In genomic region chr15:49624046-49624445, GRCh38 we compare ENCODE assay signal across 18 cellular contexts. TPM values are rescaled to one million over a fixed set of nuclear protein-coding genes. Genes with fewer than 3 reads are reported as not detected.
DNase-seq lines count a peak whose midpoint lies in the region; ATAC-seq and TF ChIP-seq lines count a peak whose summit lies in the region.
"Had no signal": no experiment of that assay in that cellular context is flagged by ENCODE, and none has a peak within 500 bp of the region (broad histone marks: within the 10 kb centered on the region; RNA-seq: fewer than 3 reads in every experiment).

No MANE protein-coding gene starts in this region.

- peaks cover 6% of the 10 kb centered on the region for H3K9me3 ChIP-seq in A673 (ENCODE audit: low read depth, low read length, poor library complexity, severe bottlenecking)
- H3K9me3 ChIP-seq in aorta (ENCODE audit: control insufficient read depth, low read length) = peaks cover 2% of the 10 kb centered on the region
- H3K9me3 ChIP-seq: body of pancreas had no signal

- H3K27ac ChIP-seq in A673 (ENCODE audit: low read depth, low read length, poor library complexity, severe bottlenecking) (no peak overlapping the region), aorta (ENCODE audit: low read depth in 1 of 2, low read length in 2 of 2) (no peak overlapping the region)
- H3K27ac ChIP-seq: BLaER1 treated with 17β-estradiol and CSF1 and Interleukin-3, amounts not matched to agents 10 nM and 100 nM; body of pancreas had no signal

- peaks cover 10% of the 10 kb centered on the region for H3K9me3 Mint-ChIP-seq in activated T-helper 2 cell treated with anti-CD3 and anti-CD28 coated beads, Interferon-gamma antibody, Interleukin-2, Interleukin-4, amounts not matched to agents 10 μg/mL and 5 μg/mL and 100 μg/mL, durations not matched to agents 14 hours and 24 hours and 36 hours
- peaks cover 0 to 2% of the 10 kb centered on the region in 2 donors for H3K9me3 Mint-ChIP-seq in effector memory CD8-positive, alpha-beta T cell

- peak overlapping the region; percentile 19 for H3K4me3 Mint-ChIP-seq in activated T-helper 2 cell treated with anti-CD3 and anti-CD28 coated beads, Interferon-gamma antibody, Interleukin-2, Interleukin-4, amounts not matched to agents 10 μg/mL and 5 μg/mL and 100 μg/mL, durations not matched to agents 14 hours and 24 hours and 36 hours (ENCODE audit: low read depth)
- no peak overlapping the region for H3K4me3 Mint-ChIP-seq in effector memory CD8-positive, alpha-beta T cell

- no peak for ATAC-seq in effector memory CD8-positive, alpha-beta T cell (replicated peaks)
- ATAC-seq in GM21390 (IDR thresholded peaks at IDR 0.05; ENCODE audit: unreplicated experiment) = no peak
- ATAC-seq in aorta (ENCODE audit: low FRiP score) = no peak
- ATAC-seq: activated T-cell treated with anti-CD3 and anti-CD28 coated beads, Interleukin-2, amount 50 U/mL, for 72 hours; body of pancreas; mucosa of descending colon; Panc1; T-cell had no signal

- peaks cover 17% of the 10 kb centered on the region for H3K36me3 ChIP-seq in A673 (ENCODE audit: insufficient read depth, low read length, poor library complexity, severe bottlenecking)
- H3K36me3 ChIP-seq in aorta (ENCODE audit: control insufficient read depth in 1 of 2, insufficient read depth in 2 of 2, low read length in 1 of 2) = peaks cover 0 to 2% of the 10 kb centered on the region in 2 donors

- intact Hi-C loops in A673 (cut with micrococcal nuclease; ENCODE audit: unreplicated experiment) (loop anchor here (10.0 kb wide), 1 partner anchor 61 kb away; no protein-coding TSS in a partner anchor), aorta (cut with DNase I) (loop anchor here (5.0 to 10.0 kb wide), 2 partner anchors 371 to 378 kb away; no protein-coding TSS in a partner anchor)
- intact Hi-C loops in activated T-helper 2 cell treated with anti-CD3 and anti-CD28 coated beads, Interferon-gamma antibody, Interleukin-2, Interleukin-4, amounts not matched to agents 10 μg/mL and 5 μg/mL and 100 μg/mL, durations not matched to agents 14 hours and 24 hours and 36 hours (cut with micrococcal nuclease) = loop anchor here (5.0 kb wide), 3 partner anchors 337 to 1292 kb away; partner anchors contain the start of gene DUT

- H3K36me3 Mint-ChIP-seq in activated T-helper 2 cell treated with anti-CD3 and anti-CD28 coated beads, Interferon-gamma antibody, Interleukin-2, Interleukin-4, amounts not matched to agents 10 μg/mL and 5 μg/mL and 100 μg/mL, durations not matched to agents 14 hours and 24 hours and 36 hours (ENCODE audit: low read depth) = peaks cover 38% of the 10 kb centered on the region
- H3K36me3 Mint-ChIP-seq in effector memory CD8-positive, alpha-beta T cell (ENCODE audit: insufficient read depth) = peaks cover 15% of the 10 kb centered on the region

- no peaks in the 10 kb centered on the region for H3K27me3 ChIP-seq in A673 (replicated peaks; ENCODE audit: insufficient read depth, low read depth, low read length, poor library complexity)
- no peaks in the 10 kb centered on the region for H3K27me3 ChIP-seq in aorta (ENCODE audit: control insufficient read depth in 1 of 2, insufficient read depth in 2 of 2, low read length in 1 of 2)
- H3K27me3 ChIP-seq: BLaER1 treated with 17β-estradiol and CSF1 and Interleukin-3, amounts not matched to agents 10 nM and 100 nM; body of pancreas had no signal

- CTCF ChIA-PET in A673 (lab: Charles Lee) = no interaction called here

- H3K4me1 ChIP-seq in A673 (ENCODE audit: insufficient read depth, low read length, poor library complexity, severe bottlenecking) (peaks cover 8% of the 10 kb centered on the region), aorta (ENCODE audit: control insufficient read depth in 1 of 2, insufficient read depth in 2 of 2, low read length in 2 of 2) (peaks cover 0 to 4% of the 10 kb centered on the region in 2 donors)

- H3K4me3 ChIP-seq in A673 (ENCODE audit: low read depth, low read length, poor library complexity, severe bottlenecking) (no peak overlapping the region), fibroblast of villous mesenchyme (ENCODE audit: low read depth, low read length) (peak overlapping the region; percentile 23), aorta (ENCODE audit: low read length in 2 of 2) (no peak overlapping the region)
- H3K4me3 ChIP-seq: BLaER1 treated with 17β-estradiol and CSF1 and Interleukin-3, amounts not matched to agents 10 nM and 100 nM; body of pancreas; mucosa of descending colon had no signal

- no TSS peak for BruUV-seq in A673 (replicated peaks; lab: Mats Ljungman, UMichigan)

- no peak for TF ChIP-seq CTCF in A673 (conservative IDR thresholded peaks at IDR 0.05; ENCODE audit: low read depth, low read length)
- TF ChIP-seq CTCF in fibroblast of villous mesenchyme (IDR thresholded peaks at IDR 0.05; ENCODE audit: insufficient read depth, low read depth, low read length) = no peak

- WGBS in aorta, 2 donors = 11 to 19% methylated on average over 2 of the region's 2 CpGs

- H3K27ac Mint-ChIP-seq in activated T-helper 2 cell treated with anti-CD3 and anti-CD28 coated beads, Interferon-gamma antibody, Interleukin-2, Interleukin-4, amounts not matched to agents 10 μg/mL and 5 μg/mL and 100 μg/mL, durations not matched to agents 14 hours and 24 hours and 36 hours = no peak overlapping the region
- H3K27ac Mint-ChIP-seq in effector memory CD8-positive, alpha-beta T cell = no peak overlapping the region
- H3K27ac Mint-ChIP-seq: activated T-cell treated with anti-CD3 and anti-CD28 coated beads, Interleukin-2, amount 50 U/mL, for 72 hours; T-cell had no signal

- H3K27me3 Mint-ChIP-seq in activated T-helper 2 cell treated with anti-CD3 and anti-CD28 coated beads, Interferon-gamma antibody, Interleukin-2, Interleukin-4, amounts not matched to agents 10 μg/mL and 5 μg/mL and 100 μg/mL, durations not matched to agents 14 hours and 24 hours and 36 hours (ENCODE audit: low read depth) = no peaks in the 10 kb centered on the region
- no peaks in the 10 kb centered on the region for H3K27me3 Mint-ChIP-seq in effector memory CD8-positive, alpha-beta T cell
- H3K27me3 Mint-ChIP-seq: T-cell had no signal

- DNase-seq in A673 (ENCODE audit: low spot score) (peak; percentile 40), EH (ENCODE audit: low read depth) (peak; percentile 96), fibroblast of villous mesenchyme (ENCODE audit: low read depth) (peak; percentile 54), DMS153 (lab: John Stamatoyannopoulos, UW) (no peak), aorta (no peak)
- no peak for DNase-seq in activated T-helper 2 cell treated with anti-CD3 and anti-CD28 coated beads, Interferon-gamma antibody, Interleukin-2, Interleukin-4, amounts not matched to agents 10 μg/mL and 5 μg/mL and 100 μg/mL, durations not matched to agents 14 hours and 24 hours and 36 hours (ENCODE audit: low spot score)
- DNase-seq in effector memory CD8-positive, alpha-beta T cell = no peak
- DNase-seq: activated T-cell treated with anti-CD3 and anti-CD28 coated beads, Interleukin-2, amount 50 U/mL, for 72 hours; body of pancreas; effector CD8-positive, alpha-beta T cell; glutamatergic neuron; mucosa of descending colon; NCI-H1417; NCI-H526; T-cell had no signal

- H3K4me1 Mint-ChIP-seq in activated T-helper 2 cell treated with anti-CD3 and anti-CD28 coated beads, Interferon-gamma antibody, Interleukin-2, Interleukin-4, amounts not matched to agents 10 μg/mL and 5 μg/mL and 100 μg/mL, durations not matched to agents 14 hours and 24 hours and 36 hours (ENCODE audit: low read depth) = peaks cover 34% of the 10 kb centered on the region
- H3K4me1 Mint-ChIP-seq in effector memory CD8-positive, alpha-beta T cell (ENCODE audit: low read depth in 2 of 2) = peaks cover 16 to 30% of the 10 kb centered on the region in 2 donors

- POLR2A ChIA-PET in A673 (lab: Charles Lee; ENCODE audit: low non-redundant PET) = no interaction called here

RNA-seq across cellular contexts. Expression of gene DTWD1, which starts 3.2 kb away (rescaled TPM):
- total RNA-seq in A673 (2021) (16.5 and 18.0 TPM in 2 replicates), fibroblast of villous mesenchyme (20.9 and 38.0 TPM in 2 replicates), aorta (10 to 100 TPM; 30.0 to 54.4 TPM)
- 22.0 and 24.0 TPM in 2 replicates for total RNA-seq in activated T-helper 2 cell treated with anti-CD3 and anti-CD28 coated beads, Interferon-gamma antibody, Interleukin-2, Interleukin-4, amounts not matched to agents 10 μg/mL and 5 μg/mL and 100 μg/mL, durations not matched to agents 14 hours and 24 hours and 36 hours
- polyA plus RNA-seq in aorta = 10 to 100 TPM; 19.5 to 36.3 TPM

RNA-seq across cellular contexts. Expression of gene FAM227B, which starts 3.4 kb away (rescaled TPM):
- 2.3 and 4.2 TPM in 2 replicates for total RNA-seq in A673 (2021)
- 2.7 and 3.1 TPM in 2 replicates for total RNA-seq in activated T-helper 2 cell treated with anti-CD3 and anti-CD28 coated beads, Interferon-gamma antibody, Interleukin-2, Interleukin-4, amounts not matched to agents 10 μg/mL and 5 μg/mL and 100 μg/mL, durations not matched to agents 14 hours and 24 hours and 36 hours
- total RNA-seq in fibroblast of villous mesenchyme = 3.9 and 4.3 TPM in 2 replicates
- 1 to 10 TPM; 4.2 to 4.8 TPM for total RNA-seq in aorta
- 1 to 10 TPM; 5.2 to 6.4 TPM for polyA plus RNA-seq in aorta

Comparison
In these comparisons a context has a peak if more than half of its experiments do, and no peak if none do; other contexts are left out.
1. DNase-seq: peak in A673 (single experiment), EH (single experiment) and fibroblast of villous mesenchyme (single experiment); none in activated T-helper 2 cell treated with anti-CD3 and anti-CD28 coated beads, Interferon-gamma antibody, Interleukin-2, Interleukin-4, amounts not matched to agents 10 μg/mL and 5 μg/mL and 100 μg/mL, durations not matched to agents 14 hours and 24 hours and 36 hours (single experiment), effector memory CD8-positive, alpha-beta T cell (0 of 3), DMS153 (single experiment) and aorta (0 of 2).